Comparison of ENCODE assay signal across 13 cellular contexts in the genomic region with DNA sequence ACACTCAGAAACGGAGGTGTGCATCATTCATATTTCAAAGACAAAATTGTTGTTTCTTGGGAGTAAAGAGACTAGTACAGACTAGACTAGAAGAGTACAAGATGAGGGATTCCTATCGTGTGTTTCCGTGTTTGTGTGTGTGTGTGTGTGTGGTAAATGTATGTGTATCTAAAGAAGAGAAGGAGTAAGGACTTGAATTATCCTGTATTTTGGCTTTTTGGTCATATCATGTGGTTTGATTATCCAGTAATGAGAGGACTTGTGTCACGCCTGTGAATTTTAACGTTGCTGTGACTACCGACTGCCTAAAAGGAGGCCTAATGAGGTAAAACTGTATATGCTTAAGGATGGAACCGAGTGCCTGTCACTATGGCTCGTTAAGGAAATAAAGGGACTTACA. TPM values are rescaled to one million over a fixed set of nuclear protein-coding genes. Genes with fewer than 3 reads are reported as not detected.
DNase-seq lines count a peak whose midpoint lies in the region; ATAC-seq lines count a peak whose summit lies in the region.
"Had no signal": no experiment of that assay in that cellular context is flagged by ENCODE, and none has a peak within 500 bp of the region (broad histone marks: within the 10 kb centered on the region; RNA-seq: fewer than 3 reads in every experiment).

No MANE protein-coding gene starts in this region.

- H3K36me3 ChIP-seq in SJSA1 = peaks cover 27% of the 10 kb centered on the region

- peak overlapping the region; percentile 18 for H3K4me3 ChIP-seq in SJSA1
- H3K4me3 ChIP-seq: pancreas, SK-N-MC had no signal

- ATAC-seq in activated T-cell treated with anti-CD3 and anti-CD28 coated beads, Interleukin-2, amount 50 U/mL, for 72 hours (replicated peaks in 1 of 2) = no peak
- no peak for ATAC-seq in effector memory CD8-positive, alpha-beta T cell (replicated peaks)
- no peak for ATAC-seq in stimulated activated naive CD8-positive, alpha-beta T cell treated with anti-CD3 and anti-CD28 coated beads, Interleukin-15, amount 100 ng/mL, for 72 hours
- ATAC-seq in GM19467 (IDR thresholded peaks at IDR 0.05; ENCODE audit: unreplicated experiment) = no peak

- H3K9me3 Mint-ChIP-seq in activated T-cell treated with anti-CD3 and anti-CD28 coated beads, Interleukin-2, amount 50 U/mL, for 72 hours = peaks cover 5 to 8% of the 10 kb centered on the region in 2 donors
- H3K9me3 Mint-ChIP-seq in effector memory CD8-positive, alpha-beta T cell = no peaks in the 10 kb centered on the region
- H3K9me3 Mint-ChIP-seq in stimulated activated naive CD8-positive, alpha-beta T cell treated with anti-CD3 and anti-CD28 coated beads, Interleukin-15, amount 100 ng/mL, for 72 hours = no peaks in the 10 kb centered on the region
- H3K9me3 Mint-ChIP-seq: memory B cell had no signal

- no peak for DNase-seq in activated T-cell treated with anti-CD3 and anti-CD28 coated beads, Interleukin-2, amount 50 U/mL, for 72 hours
- no peak for DNase-seq in activated T-cell treated with anti-CD3 and anti-CD28 coated beads, Interleukin-2, amount 50 U/mL, for 48 hours
- no peak for DNase-seq in SJSA1 (ENCODE audit: low read depth in 1 of 2, low spot score in 2 of 2)
- no peak for DNase-seq in effector memory CD8-positive, alpha-beta T cell
- no peak for DNase-seq in stimulated activated naive CD8-positive, alpha-beta T cell treated with anti-CD3 and anti-CD28 coated beads, Interleukin-15, amount 100 ng/mL, for 72 hours
- no peak for DNase-seq in H4 (ENCODE audit: low spot score)
- no peak for DNase-seq in head of caudate nucleus
- DNase-seq: activated gamma-delta T cell, NCI-H1694, pancreas had no signal

- peak overlapping the region; percentile 94 for H3K27ac ChIP-seq in SJSA1

- peaks cover 24 to 39% of the 10 kb centered on the region in 2 donors for H3K36me3 Mint-ChIP-seq in activated T-cell treated with anti-CD3 and anti-CD28 coated beads, Interleukin-2, amount 50 U/mL, for 72 hours (ENCODE audit: insufficient read depth in 2 of 2)
- H3K36me3 Mint-ChIP-seq in effector memory CD8-positive, alpha-beta T cell (ENCODE audit: insufficient read depth) = peaks cover 47% of the 10 kb centered on the region

- peaks cover 26% of the 10 kb centered on the region for H3K4me1 ChIP-seq in SJSA1 (replicated peaks)
- H3K4me1 ChIP-seq: pancreas had no signal

- no peaks in the 10 kb centered on the region for H3K9me3 ChIP-seq in SJSA1 (replicated peaks)
- H3K9me3 ChIP-seq: pancreas had no signal

- H3K27me3 Mint-ChIP-seq in activated T-cell treated with anti-CD3 and anti-CD28 coated beads, Interleukin-2, amount 50 U/mL, for 72 hours (ENCODE audit: low read depth) = no peaks in the 10 kb centered on the region
- no peaks in the 10 kb centered on the region for H3K27me3 Mint-ChIP-seq in effector memory CD8-positive, alpha-beta T cell
- no peaks in the 10 kb centered on the region for H3K27me3 Mint-ChIP-seq in stimulated activated naive CD8-positive, alpha-beta T cell treated with anti-CD3 and anti-CD28 coated beads, Interleukin-15, amount 100 ng/mL, for 72 hours
- H3K27me3 Mint-ChIP-seq: memory B cell had no signal

- no peaks in the 10 kb centered on the region for H3K27me3 ChIP-seq in SJSA1 (replicated peaks)
- H3K27me3 ChIP-seq: pancreas had no signal

- intact Hi-C loops in head of caudate nucleus (cut with DNase I) = no loop called here

- peak overlapping the region; percentile 68 to 84 for H3K4me3 Mint-ChIP-seq in activated T-cell treated with anti-CD3 and anti-CD28 coated beads, Interleukin-2, amount 50 U/mL, for 72 hours
- H3K4me3 Mint-ChIP-seq in effector memory CD8-positive, alpha-beta T cell = peak overlapping the region; percentile 66 to 72
- H3K4me3 Mint-ChIP-seq in stimulated activated naive CD8-positive, alpha-beta T cell treated with anti-CD3 and anti-CD28 coated beads, Interleukin-15, amount 100 ng/mL, for 72 hours = peak overlapping the region; percentile 71 to 76

- H3K27ac Mint-ChIP-seq in activated T-cell treated with anti-CD3 and anti-CD28 coated beads, Interleukin-2, amount 50 U/mL, for 72 hours = peak overlapping the region; percentile 87
- peak overlapping the region; percentile 83 to 84 for H3K27ac Mint-ChIP-seq in effector memory CD8-positive, alpha-beta T cell
- peak overlapping the region; percentile 75 to 96 for H3K27ac Mint-ChIP-seq in stimulated activated naive CD8-positive, alpha-beta T cell treated with anti-CD3 and anti-CD28 coated beads, Interleukin-15, amount 100 ng/mL, for 72 hours

- H3K4me1 Mint-ChIP-seq in activated T-cell treated with anti-CD3 and anti-CD28 coated beads, Interleukin-2, amount 50 U/mL, for 72 hours (ENCODE audit: low read depth) = peaks cover 39% of the 10 kb centered on the region
- H3K4me1 Mint-ChIP-seq in effector memory CD8-positive, alpha-beta T cell (ENCODE audit: low read depth in 2 of 2) = peaks cover 23 to 24% of the 10 kb centered on the region in 2 donors
- peaks cover 20% of the 10 kb centered on the region for H3K4me1 Mint-ChIP-seq in stimulated activated naive CD8-positive, alpha-beta T cell treated with anti-CD3 and anti-CD28 coated beads, Interleukin-15, amount 100 ng/mL, for 72 hours

RNA-seq across cellular contexts. Expression of gene MAP7, which starts 44.4 kb away (rescaled TPM):
- 1 to 10 TPM; 1.3 to 1.4 TPM for total RNA-seq in activated T-cell treated with anti-CD3 and anti-CD28 coated beads, Interleukin-2, amount 50 U/mL, for 72 hours
- total RNA-seq in SJSA1 (2014; rRNA removed; shearing (Covaris generic)) = 0.11 TPM in 1 of 2 replicates, not detected in the other
- total RNA-seq in H4 (2014; rRNA removed; shearing (Covaris generic)) = 1.0 and 1.3 TPM in 2 replicates
